In the genomic region with DNA sequence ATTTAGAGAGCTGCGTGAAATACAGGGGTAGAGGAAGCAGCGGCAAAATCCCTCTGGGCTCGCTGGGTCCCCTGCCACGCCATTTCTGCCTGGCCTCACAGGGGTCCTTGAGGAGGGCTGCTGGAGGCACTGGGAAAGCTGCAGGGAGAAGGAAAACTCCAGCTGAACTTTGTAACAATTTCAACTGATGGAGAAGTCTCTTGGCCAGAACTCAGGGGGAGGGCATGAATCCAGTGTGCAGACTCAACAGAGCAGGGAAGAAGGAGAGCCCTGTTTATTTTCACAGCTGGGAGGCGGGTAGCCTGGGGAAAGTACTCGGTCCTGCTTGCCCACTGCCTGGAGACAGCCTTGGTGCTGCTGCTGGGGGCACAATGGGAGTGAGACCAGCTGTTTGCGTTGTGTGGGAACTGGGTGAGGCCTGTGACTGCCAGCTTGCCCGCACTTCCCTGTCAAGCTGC, we compare ENCODE assay signal across 9 cellular contexts.
A peak's percentile ranks its signal among the peaks of the same experiment; 100 is the strongest.
DNase-seq lines count a peak whose midpoint lies in the region; ATAC-seq and TF ChIP-seq lines count a peak whose summit lies in the region.
"Had no signal": no experiment of that assay in that cellular context is flagged by ENCODE, and none has a peak within 500 bp of the region (broad histone marks: within the 10 kb centered on the region; RNA-seq: fewer than 3 reads in every experiment).

No MANE protein-coding gene starts in this region.

- TF ChIP-seq CTCF in fibroblast of pulmonary artery (IDR thresholded peaks at IDR 0.05; ENCODE audit: low read length, missing control alignments) (no peak), omental fat pad (IDR thresholded peaks at IDR 0.05) (no peak)

- ATAC-seq in omental fat pad (ENCODE audit: low FRiP score) (peak; percentile 28), HG02610 (IDR thresholded peaks at IDR 0.05; ENCODE audit: unreplicated experiment) (no peak)

- DNase-seq in Ammon's horn (ENCODE audit: low spot score) = peak; percentile 49
- DNase-seq in NCI-H748 (lab: John Stamatoyannopoulos, UW; ENCODE audit: unreplicated experiment) = peak; percentile 50
- DNase-seq in fibroblast of pulmonary artery (ENCODE audit: low read depth) = peak; percentile 36
- DNase-seq in omental fat pad (ENCODE audit: low spot score) = no peak
- DNase-seq in NCI-H510A (lab: John Stamatoyannopoulos, UW) = no peak
- no peak for DNase-seq in NCI-H774 (lab: John Stamatoyannopoulos, UW)
- DNase-seq in AML-193 (lab: John Stamatoyannopoulos, UW) = no peak

- H3K4me3 ChIP-seq in fibroblast of pulmonary artery (replicated peaks; ENCODE audit: low read depth, low read length) = peak overlapping the region; percentile 56
- H3K4me3 ChIP-seq: BLaER1 treated with 17β-estradiol and CSF1 and Interleukin-3, amounts not matched to agents 10 nM and 100 nM had no signal

Comparison
In these comparisons a context has a peak if more than half of its experiments do, and no peak if none do; other contexts are left out.
1. DNase-seq: peak in Ammon's horn (single experiment), NCI-H748 (single experiment) and fibroblast of pulmonary artery (single experiment); none in omental fat pad (single experiment), NCI-H510A (single experiment), NCI-H774 (single experiment) and AML-193 (0 of 2).